Comparison of ENCODE assay signal across 8 cellular contexts in genomic region chr14:35365130-35366047, GRCh38. TPM values are rescaled to one million over a fixed set of nuclear protein-coding genes. Genes with fewer than 3 reads are reported as not detected.
A peak's percentile ranks its signal among the peaks of the same experiment; 100 is the strongest.
DNase-seq lines count a peak whose midpoint lies in the region; ATAC-seq, FAIRE-seq and TF ChIP-seq lines count a peak whose summit lies in the region.

No MANE protein-coding gene starts in this region.

- H3K36me3 Mint-ChIP-seq in CD4-positive, alpha-beta memory T cell: no peaks in the 10 kb centered on the region

- peak; percentile 58 for DNase-seq in Panc1 (ENCODE audit: low read depth, low spot score)
- DNase-seq in activated naive CD4-positive, alpha-beta T cell treated with Interleukin-2 at 50 U/mL for 16 hours: peak; percentile 83
- DNase-seq in cardiac septum (ENCODE audit: low spot score): peak; percentile 86
- peak; percentile 80 for DNase-seq in small intestine
- no peak for DNase-seq in CD4-positive, alpha-beta memory T cell
- no peak for DNase-seq in mesenteric fat pad (ENCODE audit: low spot score)

- peak overlapping the region in 3 of 7 donors; percentile 17 to 80 (median 70) for H3K27ac Mint-ChIP-seq in CD4-positive, alpha-beta memory T cell

- POLR2A ChIA-PET in Panc1 (lab: Charles Lee): no interaction called here
- POLR2A ChIA-PET in CD4-positive, alpha-beta memory T cell (lab: Charles Lee; ENCODE audit: partially characterized antibody): interaction anchor here (0.8 to 0.9 kb wide), 2 partner anchors 9 to 38 kb away, joined by 3 read pairs; no protein-coding TSS in a partner anchor

- peaks cover 0 to under 1% (median 0%) of the 10 kb centered on the region in 8 donors for H3K9me3 Mint-ChIP-seq in CD4-positive, alpha-beta memory T cell

- intact Hi-C loops in Panc1 (cut with micrococcal nuclease; ENCODE audit: unreplicated experiment): no loop called here
- intact Hi-C loops in cardiac septum (cut with DNase I): loop anchor here (2.0 kb wide), 2 partner anchors 25 to 39 kb away; partner anchors contain the start of gene NFKBIA
- intact Hi-C loops in CD4-positive, alpha-beta memory T cell (cut with micrococcal nuclease): loop anchor here (5.0 kb wide), 1 partner anchor 37 kb away; the partner anchor contains the start of gene NFKBIA

- peaks cover 0 to 2% (median 0%) of the 10 kb centered on the region in 4 donors for H3K4me1 Mint-ChIP-seq in CD4-positive, alpha-beta memory T cell

- H3K36me3 ChIP-seq in Panc1 (ENCODE audit: control insufficient read depth, insufficient read depth, low read length) (no peaks in the 10 kb centered on the region), small intestine (ENCODE audit: control insufficient read depth in 2 of 2, insufficient read depth in 2 of 2, low read length in 2 of 2) (no peaks in the 10 kb centered on the region)
- no peaks in the 10 kb centered on the region for H3K36me3 ChIP-seq in CD4-positive, alpha-beta memory T cell (ENCODE audit: insufficient read depth, low read length)

- no peak for FAIRE-seq in small intestine (lab: Jason Lieb, UNC)

- H3K27ac ChIP-seq in Panc1 (ENCODE audit: low read length) (peak overlapping the region; percentile 82), small intestine (ENCODE audit: low read depth in 1 of 2, low read length in 1 of 2) (peak overlapping the region; percentile 6 to 83)
- H3K27ac ChIP-seq in CD4-positive, alpha-beta memory T cell (ENCODE audit: low read depth, low read length): no peak overlapping the region

- no peaks in the 10 kb centered on the region for H3K27me3 Mint-ChIP-seq in CD4-positive, alpha-beta memory T cell

- no peak overlapping the region for H3K4me3 ChIP-seq in Panc1 (ENCODE audit: low read depth in 2 of 2, low read length in 2 of 2)
- H3K4me3 ChIP-seq in small intestine (ENCODE audit: low read depth in 1 of 2, low read length in 2 of 2): no peak overlapping the region
- no peak overlapping the region for H3K4me3 ChIP-seq in CD4-positive, alpha-beta memory T cell (ENCODE audit: low read length in 2 of 2)

- BruUV-seq in Panc1 (replicated peaks; lab: Mats Ljungman, UMichigan): no TSS peak

- no peak for TF ChIP-seq CTCF in Panc1 (IDR thresholded peaks at IDR 0.05)

- H3K27me3 ChIP-seq in Panc1 (ENCODE audit: control insufficient read depth, insufficient read depth, low read length): no peaks in the 10 kb centered on the region
- H3K27me3 ChIP-seq in small intestine (ENCODE audit: control insufficient read depth in 2 of 2, insufficient read depth in 2 of 2, low read length in 2 of 2): no peaks in the 10 kb centered on the region
- H3K27me3 ChIP-seq in CD4-positive, alpha-beta memory T cell (ENCODE audit: insufficient read depth, low read length): no peaks in the 10 kb centered on the region

- in situ Hi-C loops in Panc1 (cut with HindIII; ENCODE audit: low pct_unique_long_range_greater_than_20kb, low sequenced_read_pairs): no loop called here

- WGBS in small intestine, 3 donors: 49 to 53% (median 52%) methylated on average over 13 of the region's 13 CpGs

- CTCF ChIA-PET in Panc1 (lab: Charles Lee): interaction anchor here (0.5 kb wide), 1 partner anchor 154 kb away, joined by 10 read pairs; no protein-coding TSS in a partner anchor
- CTCF ChIA-PET in CD4-positive, alpha-beta memory T cell (lab: Charles Lee; ENCODE audit: partially characterized antibody): interaction anchor here (1.1 kb wide), 1 partner anchor 10 kb away, joined by 4 read pairs; no protein-coding TSS in a partner anchor

- H3K4me3 Mint-ChIP-seq in CD4-positive, alpha-beta memory T cell: peak overlapping the region in 1 of 8 donors; percentile 5

- H3K9me3 ChIP-seq in Panc1 (ENCODE audit: control insufficient read depth, insufficient read depth, low read depth, low read length) (no peaks in the 10 kb centered on the region), small intestine (ENCODE audit: control insufficient read depth, low read depth) (no peaks in the 10 kb centered on the region)
- no peaks in the 10 kb centered on the region for H3K9me3 ChIP-seq in CD4-positive, alpha-beta memory T cell (ENCODE audit: control insufficient read depth in 1 of 2, low read length in 2 of 2)

- H3K4me1 ChIP-seq in Panc1 (ENCODE audit: control insufficient read depth, insufficient read depth, low read length) (peaks cover 50% of the 10 kb centered on the region), small intestine (ENCODE audit: control insufficient read depth in 2 of 2, insufficient read depth in 1 of 2, low read depth in 1 of 2, low read length in 1 of 2) (peaks cover 0 to 4% of the 10 kb centered on the region in 2 donors)
- H3K4me1 ChIP-seq in CD4-positive, alpha-beta memory T cell (ENCODE audit: insufficient read depth, low read length): no peaks in the 10 kb centered on the region

- ATAC-seq in GM21423 (IDR thresholded peaks at IDR 0.05; ENCODE audit: unreplicated experiment) (peak; percentile 45), Panc1 (peak; percentile 76), GM19467 (IDR thresholded peaks at IDR 0.05; ENCODE audit: unreplicated experiment) (no peak)

RNA-seq across cellular contexts. Expression of gene NFKBIA, which starts 39.2 kb away (rescaled TPM):
- total RNA-seq in Panc1 (2021; ENCODE audit: unreplicated experiment): 99.4 TPM
- 121 TPM for polyA plus RNA-seq in Panc1 (2012; ENCODE audit: insufficient read length)
- 42.7 TPM for total RNA-seq in cardiac septum
- 100 to 1,000 TPM; 108 to 173 (median 133) TPM for polyA plus RNA-seq in small intestine
- total RNA-seq in CD4-positive, alpha-beta memory T cell: 100 to 1,000 TPM; 119 to 120 TPM
- polyA plus RNA-seq in CD4-positive, alpha-beta memory T cell: 100 to 1,000 TPM; 334 to 833 TPM
- total RNA-seq in mesenteric fat pad: 418 TPM

Comparison
In these comparisons a context has a peak if more than half of its experiments do, and no peak if none do; other contexts are left out.
1. DNase-seq: peak in Panc1 (single experiment), activated naive CD4-positive, alpha-beta T cell treated with Interleukin-2 at 50 U/mL for 16 hours (single experiment), cardiac septum (single experiment) and small intestine (single experiment); none in CD4-positive, alpha-beta memory T cell (0 of 5) and mesenteric fat pad (single experiment).